Comparison of ENCODE assay signal across 29 cellular contexts in genomic region chr14:70731447-70732239, GRCh38.
DNase-seq lines count a peak whose midpoint lies in the region; ATAC-seq and TF ChIP-seq lines count a peak whose summit lies in the region.
"Had no signal": no experiment of that assay in that cellular context is flagged by ENCODE, and none has a peak within 500 bp of the region (broad histone marks: within the 10 kb centered on the region; RNA-seq: fewer than 3 reads in every experiment).

No MANE protein-coding gene starts in this region.

- H3K27ac ChIP-seq in PC-3 (ENCODE audit: low read length) (0 out of 2 replicates have a peak overlapping the region, but pooled peaks have one; percentile 17), epithelial cell of prostate (peak overlapping the region; percentile 94), right lobe of liver (peak overlapping the region; percentile 43 to 93 (median 47)), upper lobe of left lung (no peak overlapping the region), hepatocyte (no peak overlapping the region)
- H3K27ac ChIP-seq: body of pancreas, esophagus muscularis mucosa, spleen, testis had no signal

- no peak overlapping the region for H3K9ac ChIP-seq in PC-3 (ENCODE audit: low read length)

- H3K27me3 ChIP-seq in PC-3 (ENCODE audit: low read length), result no peaks in the 10 kb centered on the region
- H3K27me3 ChIP-seq in right lobe of liver, result no peaks in the 10 kb centered on the region
- no peaks in the 10 kb centered on the region for H3K27me3 ChIP-seq in upper lobe of left lung
- no peaks in the 10 kb centered on the region for H3K27me3 ChIP-seq in hepatocyte
- H3K27me3 ChIP-seq: body of pancreas, esophagus muscularis mucosa, MG63, spleen, testis had no signal

- CTCF ChIA-PET in PC-3 (lab: Charles Lee), result no interaction called here

- POLR2A ChIA-PET in PC-3 (lab: Charles Lee; ENCODE audit: unreplicated experiment), result no interaction called here

- ATAC-seq in PC-3 (peak; percentile 65), right lobe of liver (peak; percentile 85 to 93 (median 90)), upper lobe of left lung (ENCODE audit: low FRiP score in 2 of 2) (no peak)
- ATAC-seq: activated CD8-positive, alpha-beta T cell treated with anti-CD3 and anti-CD28 coated beads, Interleukin-2, amount 10 ng/mL, durations not matched to agents 7 days and 5 days; body of pancreas; K562 had no signal

- H3K9me2 ChIP-seq in PC-3 (replicated peaks; ENCODE audit: low read length) (no peaks in the 10 kb centered on the region), hepatocyte (replicated peaks; ENCODE audit: insufficient read depth) (no peaks in the 10 kb centered on the region)

- intact Hi-C loops in PC-3 (cut with micrococcal nuclease) (no loop called here), right lobe of liver (cut with DNase I) (loop anchor here in 1 of 2 donors (10.0 kb wide), 1 partner anchor 73 kb away; the partner anchor contains the start of gene MAP3K9)

- no peak overlapping the region for H3K4me3 ChIP-seq in PC-3 (ENCODE audit: low read length)
- H3K4me3 ChIP-seq in right lobe of liver, result no peak overlapping the region
- no peak overlapping the region for H3K4me3 ChIP-seq in upper lobe of left lung
- H3K4me3 ChIP-seq in hepatocyte, result no peak overlapping the region
- H3K4me3 ChIP-seq: body of pancreas, esophagus muscularis mucosa, K562, MG63, spleen, testis had no signal

- H3K9me3 ChIP-seq in PC-3 (ENCODE audit: low read length) (no peaks in the 10 kb centered on the region), right lobe of liver (no peaks in the 10 kb centered on the region), upper lobe of left lung (no peaks in the 10 kb centered on the region), hepatocyte (ENCODE audit: low read depth) (no peaks in the 10 kb centered on the region)
- H3K9me3 ChIP-seq: body of pancreas, Caco-2, esophagus muscularis mucosa, MG63, spleen, testis had no signal

- no peak overlapping the region for H3K4me2 ChIP-seq in PC-3 (ENCODE audit: low read length)
- no peak overlapping the region for H3K4me2 ChIP-seq in hepatocyte

- TF ChIP-seq CTCF in PC-3 (conservative IDR thresholded peaks at IDR 0.05; ENCODE audit: low read depth, low read length), result no peak
- TF ChIP-seq CTCF in right lobe of liver (IDR thresholded peaks at IDR 0.05), result no peak
- TF ChIP-seq CTCF in upper lobe of left lung (IDR thresholded peaks at IDR 0.05), result no peak
- no peak for TF ChIP-seq CTCF in hepatocyte (IDR thresholded peaks at IDR 0.05; ENCODE audit: poor library complexity)

- WGBS in right lobe of liver (ENCODE audit: insufficient coverage, low coverage, low lambda C conversion rate, missing lambda C conversion rate), result 31% methylated on average over 7 of the region's 7 CpGs
- 79 to 80% methylated on average over 7 of the region's 7 CpGs for WGBS in upper lobe of left lung, 2 donors
- WGBS in hepatocyte (ENCODE audit: low lambda C conversion rate, missing lambda C conversion rate), result 80% methylated on average over 7 of the region's 7 CpGs

- TF ChIP-seq POLR2A in right lobe of liver (IDR thresholded peaks at IDR 0.05) (no peak), upper lobe of left lung (IDR thresholded peaks at IDR 0.05) (no peak)

- DNase-seq in ELR (ENCODE audit: low read depth) (peak; percentile 33), PC-3 (peak; percentile 20), epithelial cell of prostate (ENCODE audit: low read depth, low spot score) (peak; percentile 88), right lobe of liver (no peak), NCI-H2081 (lab: John Stamatoyannopoulos, UW) (no peak), upper lobe of left lung (no peak), hepatocyte (ENCODE audit: low spot score) (no peak), NCI-H2227 (lab: John Stamatoyannopoulos, UW; ENCODE audit: unreplicated experiment) (no peak)
- DNase-seq: activated CD8-positive, alpha-beta T cell treated with anti-CD3 and anti-CD28 coated beads, Interleukin-2, amount 10 ng/mL, durations not matched to agents 7 days and 5 days; activated gamma-delta T cell; activated T-cell treated with anti-CD3 and anti-CD28 coated beads for 4 hours; body of pancreas; C1 segment of cervical spinal cord; Caco-2; kidney; mesendoderm; MG63; naive B cell; NCI-H1417; NCI-H2107; nucleus accumbens; SIG-M5; spleen; stimulated activated CD4-positive, alpha-beta T cell treated with anti-CD3 and anti-CD28 coated beads, Interleukin-4, amount 100 ng/mL, for 24 hours; stimulated activated naive CD4-positive, alpha-beta T cell; SW 1271; testis had no signal

- H3K36me3 ChIP-seq in PC-3 (ENCODE audit: low read depth, low read length), result peaks cover 51% of the 10 kb centered on the region
- H3K36me3 ChIP-seq in right lobe of liver, result no peaks in the 10 kb centered on the region
- peaks cover 0 to 22% (median 4%) of the 10 kb centered on the region in 4 donors for H3K36me3 ChIP-seq in upper lobe of left lung
- H3K36me3 ChIP-seq in hepatocyte (replicated peaks; ENCODE audit: insufficient read depth, low read depth), result no peaks in the 10 kb centered on the region
- H3K36me3 ChIP-seq: MG63 had no signal

- TF ChIP-seq EP300 in upper lobe of left lung (IDR thresholded peaks at IDR 0.05), result no peak

- no peaks in the 10 kb centered on the region for H3F3A ChIP-seq in PC-3 (ENCODE audit: low read length, unreplicated experiment)

- H3K4me1 ChIP-seq in PC-3 (ENCODE audit: insufficient read depth, low read length) (no peaks in the 10 kb centered on the region), right lobe of liver (peaks cover 0 to 11% (median 2%) of the 10 kb centered on the region in 4 donors), upper lobe of left lung (no peaks in the 10 kb centered on the region), hepatocyte (ENCODE audit: insufficient read depth) (no peaks in the 10 kb centered on the region)
- H3K4me1 ChIP-seq: body of pancreas, Caco-2, spleen, testis had no signal

- no TSS peak for BruUV-seq in PC-3 (replicated peaks; lab: Mats Ljungman, UMichigan)

- H2AFZ ChIP-seq in PC-3 (ENCODE audit: low read length) (no peak overlapping the region), hepatocyte (no peak overlapping the region)

- H4K20me1 ChIP-seq in PC-3 (ENCODE audit: low read length), result no peaks in the 10 kb centered on the region
- H4K20me1 ChIP-seq in hepatocyte (ENCODE audit: insufficient read depth, poor library complexity, severe bottlenecking), result no peaks in the 10 kb centered on the region

- H3K79me2 ChIP-seq in PC-3 (ENCODE audit: low read length) (no peaks in the 10 kb centered on the region), hepatocyte (no peaks in the 10 kb centered on the region)

Comparison
In these comparisons a context has a peak if more than half of its experiments do, and no peak if none do; other contexts are left out.
1. DNase-seq: peak in ELR (single experiment), PC-3 (single experiment) and epithelial cell of prostate (single experiment); none in right lobe of liver (0 of 3), NCI-H2081 (0 of 2), upper lobe of left lung (0 of 2), hepatocyte (single experiment) and NCI-H2227 (single experiment).
2. ATAC-seq: peak in PC-3 (single experiment) and right lobe of liver (4 of 4); none in upper lobe of left lung (0 of 2).
3. H3K27ac ChIP-seq: peak in PC-3 (single experiment), epithelial cell of prostate (single experiment) and right lobe of liver (3 of 3); none in upper lobe of left lung (0 of 4) and hepatocyte (single experiment).